8 cellular contexts compared by ENCODE assay signal in the genomic region with DNA sequence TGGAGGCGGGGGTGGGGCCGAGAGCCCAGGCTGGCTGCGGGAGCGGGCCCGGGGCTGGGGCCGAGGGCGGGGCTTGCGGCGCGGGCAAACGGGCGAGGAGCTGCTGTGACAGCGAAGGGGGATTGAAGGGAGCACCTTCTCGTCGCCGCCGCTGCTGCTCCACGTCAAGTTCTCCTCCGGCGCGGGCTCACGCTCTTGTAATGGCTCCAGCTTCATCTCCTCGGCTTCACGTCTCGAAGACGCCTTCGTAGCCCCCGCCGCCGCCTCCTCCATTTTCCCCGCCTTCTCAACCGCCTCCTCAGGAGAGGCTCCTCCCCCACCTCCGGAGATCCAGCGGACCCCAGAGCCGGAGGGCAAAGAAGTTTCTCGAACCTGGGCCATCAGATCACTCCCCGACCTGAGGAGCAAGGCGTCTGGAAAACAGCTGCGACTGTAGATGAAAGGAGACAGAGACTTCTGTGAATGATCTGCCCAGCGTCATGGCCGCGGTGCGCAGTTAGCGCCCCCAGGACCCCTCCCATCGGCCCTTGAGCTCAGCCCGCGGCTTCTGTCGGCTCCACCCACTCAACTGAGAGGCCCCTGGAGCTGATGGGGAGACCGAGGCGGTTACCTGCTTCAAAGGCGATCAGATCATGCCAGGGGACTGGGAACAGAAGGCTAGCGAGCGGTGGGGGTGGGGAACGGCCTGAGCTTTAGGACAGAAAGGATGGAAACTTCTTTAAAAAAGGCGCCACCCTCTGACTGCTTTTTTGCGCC. TPM values are rescaled to one million over a fixed set of nuclear protein-coding genes. Genes with fewer than 3 reads are reported as not detected.
A peak's percentile ranks its signal among the peaks of the same experiment; 100 is the strongest.
DNase-seq lines count a peak whose midpoint lies in the region; ATAC-seq and TF ChIP-seq lines count a peak whose summit lies in the region.

No MANE protein-coding gene starts in this region.

- no peaks in the 10 kb centered on the region for H3K9me3 ChIP-seq in OCI-LY1 (ENCODE audit: low read length)
- no peaks in the 10 kb centered on the region for H3K9me3 ChIP-seq in neural cell (ENCODE audit: low read length)

- CTCF ChIA-PET in AG04449 (lab: Yijun Ruan, JAX): interaction anchor here (1.2 to 1.4 kb wide), 2 partner anchors 36 to 229 kb away, joined by 3 to 6 read pairs; partner anchors contain the start of genes MAGEH1 and RRAGB

- POLR2A ChIA-PET in AG04449 (lab: Yijun Ruan, JAX): interaction anchor here (0.6 to 1.6 kb wide), 2 partner anchors 37 to 221 kb away, joined by 3 to 9 read pairs; partner anchors contain the start of gene MAGEH1

- H3K79me2 ChIP-seq in OCI-LY1 (ENCODE audit: insufficient read depth, low read length) (no peaks in the 10 kb centered on the region), neural cell (replicated peaks; ENCODE audit: insufficient read depth, low read length) (no peaks in the 10 kb centered on the region)

- H3K9ac ChIP-seq in OCI-LY1 (ENCODE audit: low read length): peak overlapping the region; percentile 74
- peak overlapping the region; percentile 75 for H3K9ac ChIP-seq in neural cell (ENCODE audit: low read length)

- H4K20me1 ChIP-seq in OCI-LY1 (ENCODE audit: insufficient read depth, low read length) (no peaks in the 10 kb centered on the region), neural cell (ENCODE audit: insufficient read depth) (no peaks in the 10 kb centered on the region)

- peak; percentile 72 for ATAC-seq in GM18907 (IDR thresholded peaks at IDR 0.05; ENCODE audit: unreplicated experiment)
- ATAC-seq in HG03159 (IDR thresholded peaks at IDR 0.05; ENCODE audit: unreplicated experiment): peak; percentile 54

- no peaks in the 10 kb centered on the region for H3K9me2 ChIP-seq in OCI-LY1 (ENCODE audit: low read depth, low read length)
- no peaks in the 10 kb centered on the region for H3K9me2 ChIP-seq in neural cell (ENCODE audit: insufficient read depth, low read length)

- H3K27me3 ChIP-seq in OCI-LY1 (ENCODE audit: insufficient read depth, low read length) (no peaks in the 10 kb centered on the region), neural cell (ENCODE audit: insufficient read depth, low read depth, low read length) (no peaks in the 10 kb centered on the region)

- no peaks in the 10 kb centered on the region for H3K36me3 Mint-ChIP-seq in activated T-helper 1 cell treated with anti-CD3 and anti-CD28 coated beads, Interleukin-12 subunit alpha, Interleukin-12 subunit beta, Interleukin-2, Interleukin-4 antibody, amounts not matched to agents 30 ng/mL and 10 ng/mL and 1 ng/mL, durations not matched to agents 14 hours and 24 hours and 36 hours (ENCODE audit: low read depth)

- H3F3A ChIP-seq in OCI-LY1 (ENCODE audit: insufficient read depth, low read length) (no peaks in the 10 kb centered on the region), neural cell (ENCODE audit: insufficient read depth, low read length, poor library complexity, severe bottlenecking) (no peaks in the 10 kb centered on the region)

- H3K4me2 ChIP-seq in OCI-LY1 (ENCODE audit: low read length) (peak overlapping the region; percentile 73), neural cell (ENCODE audit: low read length) (no peak overlapping the region)

- H2AFZ ChIP-seq in OCI-LY1 (ENCODE audit: low read length): peak overlapping the region; percentile 69; the same call in 1 of the 2 replicates
- H2AFZ ChIP-seq in neural cell (ENCODE audit: low read depth, low read length): peak overlapping the region; percentile 65

- peak overlapping the region; percentile 91 for H3K4me3 Mint-ChIP-seq in activated T-helper 1 cell treated with anti-CD3 and anti-CD28 coated beads, Interleukin-12 subunit alpha, Interleukin-12 subunit beta, Interleukin-2, Interleukin-4 antibody, amounts not matched to agents 30 ng/mL and 10 ng/mL and 1 ng/mL, durations not matched to agents 14 hours and 24 hours and 36 hours

- H3K4me1 ChIP-seq in OCI-LY1 (ENCODE audit: insufficient read depth, low read length, severe bottlenecking): peaks cover 18% of the 10 kb centered on the region

- peak overlapping the region; percentile 89 for H3K27ac Mint-ChIP-seq in activated T-helper 1 cell treated with anti-CD3 and anti-CD28 coated beads, Interleukin-12 subunit alpha, Interleukin-12 subunit beta, Interleukin-2, Interleukin-4 antibody, amounts not matched to agents 30 ng/mL and 10 ng/mL and 1 ng/mL, durations not matched to agents 14 hours and 24 hours and 36 hours

- peak overlapping the region; percentile 74 for H3K27ac ChIP-seq in OCI-LY1 (ENCODE audit: low read depth, low read length, poor library complexity, severe bottlenecking)
- peak overlapping the region; percentile 83 for H3K27ac ChIP-seq in neural cell (ENCODE audit: low read length)
- H3K27ac ChIP-seq in temporal lobe (ENCODE audit: low read depth, low read length): peak overlapping the region; percentile 85

- intact Hi-C loops in activated T-helper 1 cell treated with anti-CD3 and anti-CD28 coated beads, Interleukin-12 subunit alpha, Interleukin-12 subunit beta, Interleukin-2, Interleukin-4 antibody, amounts not matched to agents 30 ng/mL and 10 ng/mL and 1 ng/mL, durations not matched to agents 14 hours and 24 hours and 36 hours (cut with micrococcal nuclease): no loop called here

- H3K36me3 ChIP-seq in OCI-LY1 (ENCODE audit: insufficient read depth, low read length) (no peaks in the 10 kb centered on the region), neural cell (ENCODE audit: insufficient read depth, low read length) (no peaks in the 10 kb centered on the region)

- H3K4me1 Mint-ChIP-seq in activated T-helper 1 cell treated with anti-CD3 and anti-CD28 coated beads, Interleukin-12 subunit alpha, Interleukin-12 subunit beta, Interleukin-2, Interleukin-4 antibody, amounts not matched to agents 30 ng/mL and 10 ng/mL and 1 ng/mL, durations not matched to agents 14 hours and 24 hours and 36 hours (ENCODE audit: low read depth): peaks cover 19% of the 10 kb centered on the region

- H3K4me3 ChIP-seq in AG04449 (ENCODE audit: low read depth, low read length): peak overlapping the region; percentile 68
- peak overlapping the region; percentile 87 for H3K4me3 ChIP-seq in OCI-LY1 (ENCODE audit: low read depth, low read length, poor library complexity, severe bottlenecking)
- peak overlapping the region; percentile 65 for H3K4me3 ChIP-seq in fibroblast of mammary gland (ENCODE audit: control insufficient read depth, low read depth, low read length)
- H3K4me3 ChIP-seq in neural cell (ENCODE audit: low read length): peak overlapping the region; percentile 76

- TF ChIP-seq EP300 in neural cell (conservative IDR thresholded peaks at IDR 0.05; ENCODE audit: poor library complexity, severe bottlenecking): no peak

- TF ChIP-seq CTCF in AG04449 (IDR thresholded peaks at IDR 0.05; ENCODE audit: insufficient read depth, low read length, missing control alignments) (no peak), OCI-LY1 (IDR thresholded peaks at IDR 0.05; ENCODE audit: low read length) (no peak), fibroblast of mammary gland (conservative IDR thresholded peaks at IDR 0.05; ENCODE audit: control insufficient read depth, insufficient read depth, low read depth, low read length) (no peak), neural cell (IDR thresholded peaks at IDR 0.05; ENCODE audit: poor library complexity, severe bottlenecking) (no peak)

- no peak for TF ChIP-seq RAD21 in neural cell (conservative IDR thresholded peaks at IDR 0.05)

- H3K27me3 Mint-ChIP-seq in activated T-helper 1 cell treated with anti-CD3 and anti-CD28 coated beads, Interleukin-12 subunit alpha, Interleukin-12 subunit beta, Interleukin-2, Interleukin-4 antibody, amounts not matched to agents 30 ng/mL and 10 ng/mL and 1 ng/mL, durations not matched to agents 14 hours and 24 hours and 36 hours (ENCODE audit: insufficient read depth): no peaks in the 10 kb centered on the region

- H3K9me3 Mint-ChIP-seq in activated T-helper 1 cell treated with anti-CD3 and anti-CD28 coated beads, Interleukin-12 subunit alpha, Interleukin-12 subunit beta, Interleukin-2, Interleukin-4 antibody, amounts not matched to agents 30 ng/mL and 10 ng/mL and 1 ng/mL, durations not matched to agents 14 hours and 24 hours and 36 hours: no peaks in the 10 kb centered on the region

- DNase-seq in AG04449 (ENCODE audit: low read depth, low spot score) (no peak), fibroblast of mammary gland (ENCODE audit: low read depth) (peak; percentile 59)
- DNase-seq in activated T-helper 1 cell treated with anti-CD3 and anti-CD28 coated beads, Interleukin-12 subunit alpha, Interleukin-12 subunit beta, Interleukin-2, Interleukin-4 antibody, amounts not matched to agents 30 ng/mL and 10 ng/mL and 1 ng/mL, durations not matched to agents 14 hours and 24 hours and 36 hours (ENCODE audit: low spot score): peak; percentile 55

TF ChIP-seq in neural cell, 6 proteins besides CTCF, POLR2A, EP300 and RAD21:
- TF ChIP-seq POLR2AphosphoS5 (IDR thresholded peaks at IDR 0.05) (peak; percentile 64), MXI1 (conservative IDR thresholded peaks at IDR 0.05; ENCODE audit: poor library complexity, severe bottlenecking) (no peak)

RNA-seq across cellular contexts. Expression of gene USP51, which starts 0.9 kb away (rescaled TPM):
- total RNA-seq in activated T-helper 1 cell treated with anti-CD3 and anti-CD28 coated beads, Interleukin-12 subunit alpha, Interleukin-12 subunit beta, Interleukin-2, Interleukin-4 antibody, amounts not matched to agents 30 ng/mL and 10 ng/mL and 1 ng/mL, durations not matched to agents 14 hours and 24 hours and 36 hours: 1.9 and 2.2 TPM in 2 replicates
- 1.4 TPM in 2 replicates for polyA plus RNA-seq in neural cell
- 6.3 and 12.8 TPM in 2 replicates for polyA minus RNA-seq in neural cell
- total RNA-seq in temporal lobe: 3.7 TPM

RNA-seq across cellular contexts. Expression of gene MAGEH1, which starts 36.8 kb away (rescaled TPM):
- total RNA-seq in activated T-helper 1 cell treated with anti-CD3 and anti-CD28 coated beads, Interleukin-12 subunit alpha, Interleukin-12 subunit beta, Interleukin-2, Interleukin-4 antibody, amounts not matched to agents 30 ng/mL and 10 ng/mL and 1 ng/mL, durations not matched to agents 14 hours and 24 hours and 36 hours: 15.9 and 17.3 TPM in 2 replicates
- polyA plus RNA-seq in neural cell: 240 and 262 TPM in 2 replicates
- polyA minus RNA-seq in neural cell: 111 and 112 TPM in 2 replicates
- total RNA-seq in temporal lobe: 103 TPM
